In genomic region chr18:12990662-12990976, GRCh38 we compare ENCODE assay signal across 8 cellular contexts. TPM values are rescaled to one million over a fixed set of nuclear protein-coding genes. Genes with fewer than 3 reads are reported as not detected.
DNase-seq lines count a peak whose midpoint lies in the region; ATAC-seq and TF ChIP-seq lines count a peak whose summit lies in the region.

No MANE protein-coding gene starts in this region.

- H3K4me1 ChIP-seq in adrenal gland (replicated peaks in 1 of 2) (peaks cover 10 to 18% of the 10 kb centered on the region in 2 donors), thoracic aorta (ENCODE audit: control insufficient read depth in 1 of 2, low read depth in 2 of 2) (peaks cover 10 to 16% of the 10 kb centered on the region in 2 donors)

- ATAC-seq in HG03280 (IDR thresholded peaks at IDR 0.05; ENCODE audit: unreplicated experiment) (peak; percentile 11), thoracic aorta (ENCODE audit: insufficient number of reproducible peaks, low FRiP score, low read depth) (no peak), HG02840 (IDR thresholded peaks at IDR 0.05; ENCODE audit: low FRiP score, unreplicated experiment) (no peak), HG02798 (IDR thresholded peaks at IDR 0.05; ENCODE audit: poor library complexity, unreplicated experiment) (no peak), GM19467 (IDR thresholded peaks at IDR 0.05; ENCODE audit: unreplicated experiment) (no peak)

- H3K36me3 ChIP-seq in adrenal gland (replicated peaks in 1 of 2) (no peaks in the 10 kb centered on the region), kidney epithelial cell (ENCODE audit: control insufficient read depth, insufficient read depth, low read length) (no peaks in the 10 kb centered on the region), thoracic aorta (no peaks in the 10 kb centered on the region)

- no peak for TF ChIP-seq POLR2A in adrenal gland (IDR thresholded peaks at IDR 0.05)

- H3K9me3 ChIP-seq in adrenal gland (replicated peaks in 1 of 3) (no peaks in the 10 kb centered on the region), thoracic aorta (no peaks in the 10 kb centered on the region)

- no peaks in the 10 kb centered on the region for H3K27me3 ChIP-seq in adrenal gland
- H3K27me3 ChIP-seq in kidney epithelial cell (ENCODE audit: control insufficient read depth, insufficient read depth, low read length) = no peaks in the 10 kb centered on the region
- H3K27me3 ChIP-seq in thoracic aorta (replicated peaks; ENCODE audit: insufficient read depth) = no peaks in the 10 kb centered on the region

- H3K4me3 ChIP-seq in adrenal gland = peak overlapping the region in 3 of 4 donors; percentile 6 to 69 (median 33)
- peak overlapping the region; percentile 86 for H3K4me3 ChIP-seq in kidney epithelial cell (ENCODE audit: low read depth, low read length)
- H3K4me3 ChIP-seq in thoracic aorta = peak overlapping the region; percentile 91

- WGBS in adrenal gland, 4 donors = 2 to 5% (median 3%) methylated on average over 11 of the region's 11 CpGs

- TF ChIP-seq CTCF in adrenal gland (IDR thresholded peaks at IDR 0.05) (no peak), kidney epithelial cell (IDR thresholded peaks at IDR 0.05; ENCODE audit: insufficient read depth, low read length, poor library complexity, severe bottlenecking) (no peak), thoracic aorta (IDR thresholded peaks at IDR 0.05) (no peak)

- peak; percentile 36 for DNase-seq in DMS114 treated with DMSO at 0.1 percent for 48 hours (lab: John Stamatoyannopoulos, UW; ENCODE audit: unreplicated experiment)
- no peak for DNase-seq in adrenal gland
- no peak for DNase-seq in kidney epithelial cell (ENCODE audit: low read depth)
- no peak for DNase-seq in thoracic aorta (ENCODE audit: low spot score)

- intact Hi-C loops in adrenal gland (cut with DNase I) = no loop called here

- H3K27ac ChIP-seq in adrenal gland = peak overlapping the region in 3 of 5 donors; percentile 30 to 89 (median 86)
- peak overlapping the region in 1 of 2 donors; percentile 31 for H3K27ac ChIP-seq in thoracic aorta

RNA-seq across cellular contexts. Expression of gene CEP192, which starts 0.5 kb away (rescaled TPM):
- total RNA-seq in adrenal gland = 10 to 100 TPM in 6 of 8 donors, 1 to 10 TPM in 2; 8.9 to 36.8 (median 16.3) TPM
- 10 to 100 TPM in 1 of 3 donors, 1 to 10 TPM in 2; 7.5 to 17.9 (median 9.0) TPM for polyA plus RNA-seq in adrenal gland
- 14.4 and 16.6 TPM in 2 replicates for total RNA-seq in kidney epithelial cell
- 10 to 100 TPM; 20.1 to 27.2 TPM for total RNA-seq in thoracic aorta

RNA-seq across cellular contexts. Expression of gene SEH1L, which starts 42.8 kb away (rescaled TPM):
- total RNA-seq in adrenal gland (10 to 100 TPM in 7 of 8 donors, 1 to 10 TPM in 1; 6.8 to 44.5 (median 26.6) TPM), kidney epithelial cell (34.3 and 39.4 TPM in 2 replicates), thoracic aorta (10 to 100 TPM; 26.7 to 61.1 TPM)
- polyA plus RNA-seq in adrenal gland = 10 to 100 TPM; 13.4 to 34.9 (median 17.4) TPM

Comparison
In these comparisons a context has a peak if more than half of its experiments do, and no peak if none do; other contexts are left out.
1. H3K4me3 ChIP-seq: peak in every context shown above with its lines; median percentile 91 in thoracic aorta; 86 in kidney epithelial cell; 33 in adrenal gland.